In genomic region chr11:44319170-44319551, GRCh38 we compare ENCODE assay signal across 1 cellular context.
TF ChIP-seq lines count a peak whose summit lies in the region.

No MANE protein-coding gene starts in this region.

TF ChIP-seq in GM23338, 12 proteins besides CTCF, POLR2A, EP300 and RAD21 (continued from another document):
- TF ChIP-seq ZNF462 (CRISPR knock-in tag; IDR thresholded peaks at IDR 0.05) = no peak
- TF ChIP-seq REST (IDR thresholded peaks at IDR 0.05; ENCODE audit: unreplicated experiment) = no peak
- no peak for TF ChIP-seq STAT1 (IDR thresholded peaks at IDR 0.05; ENCODE audit: unreplicated experiment)
- no peak for TF ChIP-seq ZNF114 (CRISPR knock-in tag; IDR thresholded peaks at IDR 0.05)
- TF ChIP-seq CREB1 (CRISPR knock-in tag; IDR thresholded peaks at IDR 0.05; ENCODE audit: low read depth) = no peak
- TF ChIP-seq EZH2 (IDR thresholded peaks at IDR 0.05; ENCODE audit: low read depth, unreplicated experiment) = peak; percentile 58
- TF ChIP-seq ETS1 (IDR thresholded peaks at IDR 0.05) = no peak
- TF ChIP-seq EZH2phosphoT487 (IDR thresholded peaks at IDR 0.05; ENCODE audit: unreplicated experiment) = peak; percentile 50
- TF ChIP-seq POLR2AphosphoS5 (IDR thresholded peaks at IDR 0.05; ENCODE audit: low read depth) = no peak
